In the genomic region with DNA sequence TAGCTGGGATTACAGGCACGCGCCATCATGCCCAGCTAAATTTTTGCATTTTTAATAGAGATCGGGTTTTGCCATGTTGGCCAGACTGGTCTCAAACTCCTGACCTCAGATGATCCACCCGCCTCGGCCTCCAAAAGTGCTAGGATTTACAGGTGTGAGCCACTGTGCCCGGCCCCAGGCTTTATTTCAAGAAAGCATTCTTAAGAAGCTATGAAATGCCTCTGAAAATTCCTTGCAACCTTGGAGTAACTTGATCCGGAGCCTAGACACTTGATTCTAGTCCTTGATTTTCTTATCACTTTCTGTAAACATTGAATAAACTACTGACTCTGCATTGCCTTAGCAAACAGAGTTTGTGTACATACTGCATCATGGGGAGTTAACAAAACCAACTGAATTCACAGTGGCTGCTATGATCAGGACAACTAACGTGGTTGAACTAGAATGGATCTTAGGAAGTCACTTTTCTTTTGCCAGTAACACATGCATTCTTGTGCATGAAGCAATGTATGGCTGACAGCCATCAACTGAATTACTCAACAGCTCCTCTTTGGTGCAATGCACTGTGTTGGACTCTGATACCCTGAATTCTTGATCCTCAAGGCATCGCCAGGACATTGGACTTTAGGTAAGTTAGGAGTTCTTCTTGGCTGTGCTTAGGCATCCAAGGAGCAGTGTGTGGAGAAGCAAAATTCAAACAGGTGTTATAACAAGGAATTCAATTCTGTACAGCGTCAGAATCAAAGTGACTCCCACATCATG, we compare ENCODE assay signal across 8 cellular contexts.
DNase-seq lines count a peak whose midpoint lies in the region; ATAC-seq and TF ChIP-seq lines count a peak whose summit lies in the region.

No MANE protein-coding gene starts in this region.

- H3K27me3 ChIP-seq in Peyer's patch = no peaks in the 10 kb centered on the region
- no peaks in the 10 kb centered on the region for H3K27me3 ChIP-seq in CD8-positive, alpha-beta memory T cell (ENCODE audit: insufficient read depth, low read length, poor library complexity, severe bottlenecking)

- no peak for ATAC-seq in GM18907 (IDR thresholded peaks at IDR 0.05; ENCODE audit: unreplicated experiment)

- no peak for TF ChIP-seq POLR2A in Peyer's patch (IDR thresholded peaks at IDR 0.05)

- no peaks in the 10 kb centered on the region for H3K9me3 ChIP-seq in Peyer's patch
- no peaks in the 10 kb centered on the region for H3K9me3 ChIP-seq in CD8-positive, alpha-beta memory T cell (ENCODE audit: low read length)

- H3K4me1 ChIP-seq in Peyer's patch = peaks cover 0 to 19% (median 0%) of the 10 kb centered on the region in 4 donors
- no peaks in the 10 kb centered on the region for H3K4me1 ChIP-seq in CD8-positive, alpha-beta memory T cell (ENCODE audit: insufficient read depth, low read length)

- peaks cover 21% of the 10 kb centered on the region for H3K27me3 Mint-ChIP-seq in progenitor cell of endocrine pancreas
- no peaks in the 10 kb centered on the region for H3K27me3 Mint-ChIP-seq in CD8-positive, alpha-beta memory T cell

- CTCF ChIA-PET in CD8-positive, alpha-beta memory T cell (lab: Charles Lee) = no interaction called here

- POLR2A ChIA-PET in CD8-positive, alpha-beta memory T cell (lab: Charles Lee) = no interaction called here

- no peaks in the 10 kb centered on the region for H3K36me3 ChIP-seq in Peyer's patch
- H3K36me3 ChIP-seq in CD8-positive, alpha-beta memory T cell (ENCODE audit: insufficient read depth, low read length) = no peaks in the 10 kb centered on the region

- peak; percentile 67 for DNase-seq in DMS53 (lab: John Stamatoyannopoulos, UW)
- DNase-seq in Peyer's patch = peak in 1 of 3 donors; percentile 75
- DNase-seq in fibroblast of gingiva (ENCODE audit: low read depth) = peak; percentile 88
- DNase-seq in progenitor cell of endocrine pancreas (ENCODE audit: low spot score, unreplicated experiment) = no peak
- DNase-seq in CD8-positive, alpha-beta memory T cell = no peak
- DNase-seq in HK-2 (ENCODE audit: unreplicated experiment) = no peak
- no peak for DNase-seq in OCI-M1 (lab: John Stamatoyannopoulos, UW)

- H3K4me1 Mint-ChIP-seq in progenitor cell of endocrine pancreas (ENCODE audit: low read depth) = peaks cover 26% of the 10 kb centered on the region
- H3K4me1 Mint-ChIP-seq in CD8-positive, alpha-beta memory T cell = peaks cover under 1 to 6% (median 4%) of the 10 kb centered on the region in 3 donors

- H3K4me3 Mint-ChIP-seq in progenitor cell of endocrine pancreas (ENCODE audit: low read depth) = no peak overlapping the region
- H3K4me3 Mint-ChIP-seq in CD8-positive, alpha-beta memory T cell = no peak overlapping the region

- no peaks in the 10 kb centered on the region for H3K36me3 Mint-ChIP-seq in progenitor cell of endocrine pancreas (ENCODE audit: insufficient read depth)
- peaks cover 0 to 5% (median 0%) of the 10 kb centered on the region in 3 donors for H3K36me3 Mint-ChIP-seq in CD8-positive, alpha-beta memory T cell

- no peak overlapping the region for H3K4me3 ChIP-seq in Peyer's patch
- H3K4me3 ChIP-seq in CD8-positive, alpha-beta memory T cell (ENCODE audit: low read length) = no peak overlapping the region

- no peaks in the 10 kb centered on the region for H3K9me3 Mint-ChIP-seq in progenitor cell of endocrine pancreas (ENCODE audit: low read depth)
- H3K9me3 Mint-ChIP-seq in CD8-positive, alpha-beta memory T cell = no peaks in the 10 kb centered on the region

- peak overlapping the region in 3 of 4 donors; percentile 18 to 69 (median 64) for H3K27ac ChIP-seq in Peyer's patch
- no peak overlapping the region for H3K27ac ChIP-seq in CD8-positive, alpha-beta memory T cell (ENCODE audit: low read depth, low read length)

- no peak for TF ChIP-seq CTCF in Peyer's patch (IDR thresholded peaks at IDR 0.05)
- no peak for TF ChIP-seq CTCF in progenitor cell of endocrine pancreas (IDR thresholded peaks at IDR 0.05; ENCODE audit: unreplicated experiment)

- peak overlapping the region; percentile 1 for H3K27ac Mint-ChIP-seq in progenitor cell of endocrine pancreas
- no peak overlapping the region for H3K27ac Mint-ChIP-seq in CD8-positive, alpha-beta memory T cell

Comparison
In these comparisons a context has a peak if more than half of its experiments do, and no peak if none do; other contexts are left out.
1. DNase-seq: peak in DMS53 (single experiment) and fibroblast of gingiva (single experiment); none in progenitor cell of endocrine pancreas (single experiment), CD8-positive, alpha-beta memory T cell (0 of 5), HK-2 (single experiment) and OCI-M1 (single experiment).